Comparison of ENCODE assay signal across 19 cellular contexts in the genomic region with DNA sequence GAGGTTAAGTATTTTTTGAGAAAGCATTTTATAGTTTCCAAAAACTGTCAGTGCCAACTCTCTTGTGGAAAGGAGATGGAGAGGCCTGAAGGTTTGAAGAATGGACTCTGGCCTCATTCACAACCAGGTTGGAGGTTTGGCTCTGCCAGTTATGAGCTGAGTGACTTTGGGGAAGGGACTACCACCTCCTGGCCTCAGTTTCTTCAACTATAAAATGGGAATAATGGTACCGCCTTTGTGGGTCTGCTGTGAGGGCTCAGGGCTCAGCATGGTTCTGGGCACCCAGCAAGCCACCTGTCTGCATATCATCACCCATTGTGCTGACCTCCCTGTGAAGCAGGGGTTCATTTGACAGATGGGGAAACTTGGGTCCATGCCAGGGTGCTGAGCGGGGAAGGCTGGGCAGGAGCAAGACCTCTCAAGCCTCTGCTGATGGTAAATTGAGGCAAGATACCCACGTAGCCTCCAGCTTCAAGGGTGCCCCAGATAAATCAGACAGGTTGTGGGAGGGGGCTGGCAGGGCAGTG. TPM values are rescaled to one million over a fixed set of nuclear protein-coding genes. Genes with fewer than 3 reads are reported as not detected.
A peak's percentile ranks its signal among the peaks of the same experiment; 100 is the strongest.
DNase-seq lines count a peak whose midpoint lies in the region; ATAC-seq and TF ChIP-seq lines count a peak whose summit lies in the region.
"Had no signal": no experiment of that assay in that cellular context is flagged by ENCODE, and none has a peak within 500 bp of the region (broad histone marks: within the 10 kb centered on the region; RNA-seq: fewer than 3 reads in every experiment).

No MANE protein-coding gene starts in this region.

- no peaks in the 10 kb centered on the region for H3K9me3 ChIP-seq in PC-9 (ENCODE audit: insufficient read depth, low read depth)
- H3K9me3 ChIP-seq in vagina = no peaks in the 10 kb centered on the region
- H3K9me3 ChIP-seq in Caco-2 = no peaks in the 10 kb centered on the region
- H3K9me3 ChIP-seq: HAP-1, upper lobe of left lung had no signal

- ATAC-seq in stimulated activated naive CD8-positive, alpha-beta T cell treated with anti-CD3 and anti-CD28 coated beads, Interleukin-15, Interleukin-2, amounts not matched to agents 100 U/mL and 50 U/mL, for 24 hours = no peak
- ATAC-seq in HG02678 (IDR thresholded peaks at IDR 0.05; ENCODE audit: unreplicated experiment) = no peak
- ATAC-seq: left colon; natural killer cell treated with Interleukin-12 subunit alpha and Interleukin-12 subunit beta and Interleukin-15 and Interleukin-18, amount 100 ng/mL, for 72 hours had no signal

- intact Hi-C loops in PC-9 (cut with micrococcal nuclease; ENCODE audit: unreplicated experiment) = loop anchor here (5.0 kb wide), 1 partner anchor 628 kb away; no protein-coding TSS in a partner anchor
- intact Hi-C loops in vagina (cut with DNase I) = no loop called here
- intact Hi-C loops in Caco-2 (cut with micrococcal nuclease; ENCODE audit: unreplicated experiment) = no loop called here

- no peaks in the 10 kb centered on the region for H3K27me3 Mint-ChIP-seq in stimulated activated naive CD8-positive, alpha-beta T cell treated with anti-CD3 and anti-CD28 coated beads, Interleukin-15, Interleukin-2, amounts not matched to agents 100 ng/mL and 50 ng/mL, for 24 hours
- H3K27me3 Mint-ChIP-seq in chondrocyte (ENCODE audit: low read depth) (no peaks in the 10 kb centered on the region), Caco-2 (ENCODE audit: insufficient read depth, unreplicated experiment) (no peaks in the 10 kb centered on the region)
- H3K27me3 Mint-ChIP-seq in activated naive CD4-positive, alpha-beta T cell treated with anti-CD3 and anti-CD28 coated beads, Interleukin-2, amount 10 ng/mL, durations not matched to agents 7 days and 5 days = no peaks in the 10 kb centered on the region

- H3K9me3 Mint-ChIP-seq in stimulated activated naive CD8-positive, alpha-beta T cell treated with anti-CD3 and anti-CD28 coated beads, Interleukin-15, Interleukin-2, amounts not matched to agents 100 ng/mL and 50 ng/mL, for 24 hours = no peaks in the 10 kb centered on the region
- no peaks in the 10 kb centered on the region for H3K9me3 Mint-ChIP-seq in chondrocyte (ENCODE audit: low read depth)
- no peaks in the 10 kb centered on the region for H3K9me3 Mint-ChIP-seq in Caco-2 (ENCODE audit: unreplicated experiment)
- no peaks in the 10 kb centered on the region for H3K9me3 Mint-ChIP-seq in activated naive CD4-positive, alpha-beta T cell treated with anti-CD3 and anti-CD28 coated beads, Interleukin-2, amount 10 ng/mL, durations not matched to agents 7 days and 5 days
- H3K9me3 Mint-ChIP-seq: natural killer cell treated with Interleukin-12 subunit alpha and Interleukin-12 subunit beta and Interleukin-15 and Interleukin-18, amount 100 ng/mL, for 72 hours had no signal

- H2AFZ ChIP-seq in PC-9 = no peak overlapping the region

- no peaks in the 10 kb centered on the region for H4K20me1 ChIP-seq in PC-9 (ENCODE audit: insufficient read depth)

- TF ChIP-seq CTCF in PC-9 (conservative IDR thresholded peaks at IDR 0.05) (no peak), chondrocyte (IDR thresholded peaks at IDR 0.05) (no peak), vagina (IDR thresholded peaks at IDR 0.05) (no peak), Caco-2 (IDR thresholded peaks at IDR 0.05; ENCODE audit: insufficient read depth in 1 of 2, low read depth in 1 of 2, low read length in 1 of 2, severe bottlenecking in 1 of 2, unreplicated experiment in 1 of 2) (no peak)

- H3K4me3 ChIP-seq in PC-9 (peak overlapping the region; percentile 47; the same call in 1 of the 2 replicates), vagina (no peak overlapping the region), Caco-2 (ENCODE audit: low read depth, low read length) (no peak overlapping the region)
- H3K4me3 ChIP-seq: HAP-1, upper lobe of left lung had no signal

- POLR2A ChIA-PET in PC-9 (lab: Charles Lee; ENCODE audit: unreplicated experiment) (interaction anchor here (0.6 to 0.7 kb wide), 4 partner anchors 15 to 106 kb away, joined by 3 to 39 read pairs (median 6); no protein-coding TSS in a partner anchor), Caco-2 (lab: Charles Lee) (interaction anchor here (0.6 kb wide), 1 partner anchor 93 kb away, joined by 4 read pairs; no protein-coding TSS in a partner anchor)

- no TSS peak for BruUV-seq in PC-9 (replicated peaks; lab: Mats Ljungman, UMichigan)
- no TSS peak for BruUV-seq in Caco-2 (replicated peaks; lab: Mats Ljungman, UMichigan)

- CTCF ChIA-PET in PC-9 (lab: Charles Lee) = interaction anchor here (0.6 kb wide), 1 partner anchor 161 kb away, joined by 10 read pairs; no protein-coding TSS in a partner anchor
- CTCF ChIA-PET in Caco-2 (lab: Charles Lee) = interaction anchor here (0.9 kb wide), 2 partner anchors 11 to 77 kb away, joined by 3 read pairs; partner anchors contain the start of gene TBC1D10A
- CTCF ChIA-PET in activated naive CD4-positive, alpha-beta T cell treated with anti-CD3 and anti-CD28 coated beads, Interleukin-2, amount 10 ng/mL, durations not matched to agents 7 days and 5 days (lab: Charles Lee) = interaction anchor here (1.3 to 1.7 kb wide), 2 partner anchors 134 to 141 kb away, joined by 5 to 9 read pairs; no protein-coding TSS in a partner anchor

- no peak for DNase-seq in stimulated activated naive CD8-positive, alpha-beta T cell treated with anti-CD3 and anti-CD28 coated beads, Interleukin-15, Interleukin-2, amounts not matched to agents 100 U/mL and 50 U/mL, for 24 hours
- DNase-seq in PC-9 (no peak), chondrocyte (ENCODE audit: low spot score) (no peak), vagina (ENCODE audit: extremely low spot score in 2 of 2) (no peak), Caco-2 (no peak)
- no peak for DNase-seq in activated naive CD4-positive, alpha-beta T cell treated with anti-CD3 and anti-CD28 coated beads, Interleukin-2, amount 10 ng/mL, durations not matched to agents 7 days and 5 days
- DNase-seq: aorta; effector memory CD4-positive, alpha-beta T cell; NCI-H1105; NCI-H524 treated with DMSO at 0.1 percent for 48 hours; Right ventricle myocardium superior; stimulated activated CD4-positive, alpha-beta T cell treated with anti-CD3 and anti-CD28 coated beads, Interleukin-1b, Interleukin-23, amount 100 ng/mL, for 48 hours had no signal

- peaks cover 71% of the 10 kb centered on the region for H3F3A ChIP-seq in PC-9 (ENCODE audit: insufficient read depth, low read depth)

- H3K4me1 Mint-ChIP-seq in stimulated activated naive CD8-positive, alpha-beta T cell treated with anti-CD3 and anti-CD28 coated beads, Interleukin-15, Interleukin-2, amounts not matched to agents 100 ng/mL and 50 ng/mL, for 24 hours (ENCODE audit: low read depth) = peaks cover 76% of the 10 kb centered on the region
- H3K4me1 Mint-ChIP-seq in chondrocyte (ENCODE audit: low read depth) = peaks cover 71% of the 10 kb centered on the region
- peaks cover 32% of the 10 kb centered on the region for H3K4me1 Mint-ChIP-seq in Caco-2 (ENCODE audit: low read depth, unreplicated experiment)
- H3K4me1 Mint-ChIP-seq in activated naive CD4-positive, alpha-beta T cell treated with anti-CD3 and anti-CD28 coated beads, Interleukin-2, amount 10 ng/mL, durations not matched to agents 7 days and 5 days = peaks cover 69% of the 10 kb centered on the region

- peak overlapping the region; percentile 100 for H3K27ac ChIP-seq in PC-9
- peak overlapping the region; percentile 73 for H3K27ac ChIP-seq in vagina

- H3K4me2 ChIP-seq in PC-9 = peak overlapping the region; percentile 88

- H3K36me3 Mint-ChIP-seq in stimulated activated naive CD8-positive, alpha-beta T cell treated with anti-CD3 and anti-CD28 coated beads, Interleukin-15, Interleukin-2, amounts not matched to agents 100 ng/mL and 50 ng/mL, for 24 hours (ENCODE audit: low read depth) = peaks cover 6% of the 10 kb centered on the region
- H3K36me3 Mint-ChIP-seq in chondrocyte (ENCODE audit: low read depth) = no peaks in the 10 kb centered on the region
- H3K36me3 Mint-ChIP-seq in Caco-2 (ENCODE audit: insufficient read depth, unreplicated experiment) = no peaks in the 10 kb centered on the region
- peaks cover 10% of the 10 kb centered on the region for H3K36me3 Mint-ChIP-seq in activated naive CD4-positive, alpha-beta T cell treated with anti-CD3 and anti-CD28 coated beads, Interleukin-2, amount 10 ng/mL, durations not matched to agents 7 days and 5 days
- H3K36me3 Mint-ChIP-seq: natural killer cell treated with Interleukin-12 subunit alpha and Interleukin-12 subunit beta and Interleukin-15 and Interleukin-18, amount 100 ng/mL, for 72 hours had no signal

- H3K27me3 ChIP-seq in PC-9 (ENCODE audit: insufficient read depth, low read depth) (no peaks in the 10 kb centered on the region), vagina (no peaks in the 10 kb centered on the region), Caco-2 (replicated peaks; ENCODE audit: control insufficient read depth, insufficient read depth, low read length) (no peaks in the 10 kb centered on the region)

- no peak overlapping the region for H3K4me3 Mint-ChIP-seq in stimulated activated naive CD8-positive, alpha-beta T cell treated with anti-CD3 and anti-CD28 coated beads, Interleukin-15, Interleukin-2, amounts not matched to agents 100 ng/mL and 50 ng/mL, for 24 hours
- no peak overlapping the region for H3K4me3 Mint-ChIP-seq in chondrocyte (ENCODE audit: unreplicated experiment)
- H3K4me3 Mint-ChIP-seq in Caco-2 (ENCODE audit: unreplicated experiment) = no peak overlapping the region
- H3K4me3 Mint-ChIP-seq in activated naive CD4-positive, alpha-beta T cell treated with anti-CD3 and anti-CD28 coated beads, Interleukin-2, amount 10 ng/mL, durations not matched to agents 7 days and 5 days = no peak overlapping the region
- H3K4me3 Mint-ChIP-seq: natural killer cell treated with Interleukin-12 subunit alpha and Interleukin-12 subunit beta and Interleukin-15 and Interleukin-18, amount 100 ng/mL, for 72 hours had no signal

- no peak for TF ChIP-seq POLR2A in vagina (IDR thresholded peaks at IDR 0.05)

- peak overlapping the region; percentile 88 for H3K27ac Mint-ChIP-seq in stimulated activated naive CD8-positive, alpha-beta T cell treated with anti-CD3 and anti-CD28 coated beads, Interleukin-15, Interleukin-2, amounts not matched to agents 100 ng/mL and 50 ng/mL, for 24 hours
- H3K27ac Mint-ChIP-seq in chondrocyte (ENCODE audit: unreplicated experiment) = peak overlapping the region; percentile 45
- no peak overlapping the region for H3K27ac Mint-ChIP-seq in Caco-2 (ENCODE audit: unreplicated experiment)
- H3K27ac Mint-ChIP-seq in activated naive CD4-positive, alpha-beta T cell treated with anti-CD3 and anti-CD28 coated beads, Interleukin-2, amount 10 ng/mL, durations not matched to agents 7 days and 5 days = no peak overlapping the region
- H3K27ac Mint-ChIP-seq: natural killer cell treated with Interleukin-12 subunit alpha and Interleukin-12 subunit beta and Interleukin-15 and Interleukin-18, amount 100 ng/mL, for 72 hours had no signal

- peaks cover 74% of the 10 kb centered on the region for H3K79me2 ChIP-seq in PC-9 (ENCODE audit: low read depth)

- peaks cover 42% of the 10 kb centered on the region for H3K36me3 ChIP-seq in PC-9 (ENCODE audit: low read depth)
- H3K36me3 ChIP-seq in vagina = no peaks in the 10 kb centered on the region
- no peaks in the 10 kb centered on the region for H3K36me3 ChIP-seq in Caco-2 (ENCODE audit: control insufficient read depth, insufficient read depth, low read length)
- H3K36me3 ChIP-seq: HAP-1, upper lobe of left lung had no signal

- H3K9me2 ChIP-seq in PC-9 (ENCODE audit: insufficient read depth) = no peaks in the 10 kb centered on the region

- H3K4me1 ChIP-seq in PC-9 (replicated peaks; ENCODE audit: insufficient read depth) (peaks cover 65% of the 10 kb centered on the region), vagina (peaks cover 72% of the 10 kb centered on the region), Caco-2 (peaks cover 40% of the 10 kb centered on the region)

RNA-seq across cellular contexts. Expression of gene LIF, which starts 3.5 kb away (rescaled TPM):
- total RNA-seq in PC-9 (2021) (17.2 and 17.4 TPM in 2 replicates), chondrocyte (18.9 to 21.5 TPM (median 21.3 TPM) in 3 replicates), vagina (0.49 TPM), Caco-2 (2022) (8.0 and 9.7 TPM in 2 replicates)

RNA-seq across cellular contexts. Expression of gene OSM, which starts 16.5 kb away (rescaled TPM):
- total RNA-seq in PC-9 (2021) = not detected in 2 replicates
- total RNA-seq in chondrocyte = not detected in 3 replicates
- total RNA-seq in vagina = not detected
- total RNA-seq in Caco-2 (2022) = not detected in 2 replicates
- total RNA-seq: HT1080 had no signal

RNA-seq across cellular contexts. Expression of gene CASTOR1, which starts 39.2 kb away (rescaled TPM):
- total RNA-seq in PC-9 (2021) (10.6 and 11.1 TPM in 2 replicates), chondrocyte (12.1 to 18.9 TPM (median 17.0 TPM) in 3 replicates), vagina (51.8 TPM), Caco-2 (2022) (6.3 and 7.4 TPM in 2 replicates)

Comparison
In these comparisons a context has a peak if more than half of its experiments do, and no peak if none do; other contexts are left out.
1. H3K27ac Mint-ChIP-seq: peak in stimulated activated naive CD8-positive, alpha-beta T cell treated with anti-CD3 and anti-CD28 coated beads, Interleukin-15, Interleukin-2, amounts not matched to agents 100 ng/mL and 50 ng/mL, for 24 hours (single experiment) and chondrocyte (single experiment); none in Caco-2 (single experiment) and activated naive CD4-positive, alpha-beta T cell treated with anti-CD3 and anti-CD28 coated beads, Interleukin-2, amount 10 ng/mL, durations not matched to agents 7 days and 5 days (single experiment).